18 cellular contexts compared by ENCODE assay signal in genomic region chr7:86785641-86786040, GRCh38.
A peak's percentile ranks its signal among the peaks of the same experiment; 100 is the strongest.
DNase-seq lines count a peak whose midpoint lies in the region; ATAC-seq and TF ChIP-seq lines count a peak whose summit lies in the region.
"Had no signal": no experiment of that assay in that cellular context is flagged by ENCODE, and none has a peak within 500 bp of the region (broad histone marks: within the 10 kb centered on the region; RNA-seq: fewer than 3 reads in every experiment).

No MANE protein-coding gene starts in this region.

- ATAC-seq in HG02623 (IDR thresholded peaks at IDR 0.05; ENCODE audit: unreplicated experiment) (peak; percentile 78), HG03439 (IDR thresholded peaks at IDR 0.05; ENCODE audit: unreplicated experiment) (peak; percentile 84)
- no peak for ATAC-seq in activated naive CD4-positive, alpha-beta T cell treated with anti-CD3 and anti-CD28 coated beads, Interleukin-2, amount 50 U/mL, for 72 hours
- ATAC-seq: HCT116 had no signal

- no peak for TF ChIP-seq CTCF in left ventricle myocardium inferior (IDR thresholded peaks at IDR 0.05; ENCODE audit: borderline replicate concordance)

- H3K4me3 ChIP-seq in left ventricle myocardium inferior (no peak overlapping the region), MG63 (no peak overlapping the region)
- H3K4me3 ChIP-seq: Peyer's patch had no signal

- intact Hi-C loops in left ventricle myocardium inferior (cut with micrococcal nuclease), result no loop called here

- peaks cover 0 to 2% of the 10 kb centered on the region in 2 donors for H3K9me3 Mint-ChIP-seq in activated naive CD4-positive, alpha-beta T cell treated with anti-CD3 and anti-CD28 coated beads, Interleukin-2, amount 50 U/mL, for 72 hours
- H3K9me3 Mint-ChIP-seq: activated naive CD4-positive, alpha-beta T cell treated with anti-CD3 and anti-CD28 coated beads, Interleukin-2, amount 50 U/mL, for 24 hours had no signal

- no peak overlapping the region for H3K27ac Mint-ChIP-seq in activated naive CD4-positive, alpha-beta T cell treated with anti-CD3 and anti-CD28 coated beads, Interleukin-2, amount 50 U/mL, for 72 hours
- H3K27ac Mint-ChIP-seq: activated naive CD4-positive, alpha-beta T cell treated with anti-CD3 and anti-CD28 coated beads, Interleukin-2, amount 50 U/mL, for 24 hours; progenitor cell of endocrine pancreas had no signal

- H3K27me3 ChIP-seq in left ventricle myocardium inferior (ENCODE audit: low read depth), result no peaks in the 10 kb centered on the region
- H3K27me3 ChIP-seq in MG63, result no peaks in the 10 kb centered on the region
- H3K27me3 ChIP-seq: Peyer's patch had no signal

- H3K36me3 Mint-ChIP-seq in activated naive CD4-positive, alpha-beta T cell treated with anti-CD3 and anti-CD28 coated beads, Interleukin-2, amount 50 U/mL, for 72 hours, result no peaks in the 10 kb centered on the region
- H3K36me3 Mint-ChIP-seq: activated naive CD4-positive, alpha-beta T cell treated with anti-CD3 and anti-CD28 coated beads, Interleukin-2, amount 50 U/mL, for 24 hours had no signal

- H3K27ac ChIP-seq in left ventricle myocardium inferior (replicated peaks), result no peak overlapping the region
- H3K27ac ChIP-seq: Peyer's patch had no signal

- DNase-seq in SKM-1 treated with dmso at 0.1 percent for 144 hours (lab: John Stamatoyannopoulos, UW; ENCODE audit: unreplicated experiment) (peak; percentile 3), SKM-1 (lab: John Stamatoyannopoulos, UW; ENCODE audit: unreplicated experiment) (no peak), left ventricle myocardium inferior (no peak), MG63 (no peak), NCI-H2029 (lab: John Stamatoyannopoulos, UW) (no peak)
- DNase-seq in activated naive CD4-positive, alpha-beta T cell treated with anti-CD3 and anti-CD28 coated beads, Interleukin-2, amount 50 U/mL, for 72 hours (ENCODE audit: low spot score in 2 of 2), result no peak
- DNase-seq: 8988T; activated CD4-positive, alpha-beta T cell treated with anti-CD3 and anti-CD28 coated beads for 4 hours; cortex of kidney; mammary epithelial cell; NCI-H1105; Peyer's patch; trophoblast cell had no signal

- H3K4me1 ChIP-seq in left ventricle myocardium inferior, result no peaks in the 10 kb centered on the region
- H3K4me1 ChIP-seq: Peyer's patch had no signal

- H3K36me3 ChIP-seq in left ventricle myocardium inferior (no peaks in the 10 kb centered on the region), MG63 (no peaks in the 10 kb centered on the region)
- H3K36me3 ChIP-seq: Peyer's patch had no signal

- H3K9me3 ChIP-seq in left ventricle myocardium inferior (replicated peaks) (no peaks in the 10 kb centered on the region), MG63 (no peaks in the 10 kb centered on the region)
- H3K9me3 ChIP-seq: Peyer's patch had no signal

Comparison
In these comparisons a context has a peak if more than half of its experiments do, and no peak if none do; other contexts are left out.
1. ATAC-seq: peak in HG02623 (single experiment) and HG03439 (single experiment); none in activated naive CD4-positive, alpha-beta T cell treated with anti-CD3 and anti-CD28 coated beads, Interleukin-2, amount 50 U/mL, for 72 hours (0 of 2).